17 cellular contexts compared by ENCODE assay signal in the genomic region with DNA sequence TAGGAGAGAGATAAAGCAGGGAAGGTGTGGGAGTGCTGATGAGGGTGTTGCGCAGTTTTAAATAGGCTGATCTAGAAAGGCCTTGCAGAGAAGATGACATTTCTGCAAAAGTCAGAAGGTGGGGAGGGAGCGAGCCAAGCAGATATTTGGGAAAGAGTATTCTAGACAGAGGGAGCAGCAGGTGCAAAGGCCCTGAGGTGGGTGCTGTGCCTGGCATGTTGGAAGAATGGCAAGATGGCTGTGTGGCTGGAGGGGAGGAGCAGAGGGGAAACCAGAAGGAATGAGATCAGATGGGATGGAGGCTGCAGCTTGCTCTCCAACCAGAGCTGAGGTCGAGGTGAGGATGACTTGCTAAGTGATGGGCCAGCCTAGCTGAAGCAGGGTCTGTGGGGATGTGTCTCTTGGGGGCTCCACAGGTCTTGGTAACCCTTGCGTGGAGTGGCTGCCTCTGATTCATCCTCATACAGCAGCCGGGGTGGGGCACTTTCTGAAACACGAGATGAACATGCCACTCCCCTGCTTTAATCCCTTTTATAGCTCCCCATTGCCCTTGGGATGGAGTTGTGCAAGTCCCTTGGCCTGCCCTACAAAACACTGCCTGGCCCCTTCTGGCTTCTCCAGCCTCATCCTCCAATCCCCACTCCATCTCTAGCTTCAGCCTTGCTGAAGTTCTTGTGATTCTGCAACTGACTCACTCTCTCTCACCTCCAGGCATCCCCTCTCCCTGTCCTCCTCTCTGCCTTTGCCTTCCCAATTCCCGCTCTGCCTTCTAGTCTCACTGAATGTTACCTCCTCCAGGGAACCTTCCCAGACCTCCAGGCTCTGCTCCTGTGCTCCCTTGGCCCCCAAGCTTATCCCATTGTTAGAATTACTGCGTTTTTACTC.
DNase-seq lines count a peak whose midpoint lies in the region; ATAC-seq and TF ChIP-seq lines count a peak whose summit lies in the region.
"Had no signal": no experiment of that assay in that cellular context is flagged by ENCODE, and none has a peak within 500 bp of the region (broad histone marks: within the 10 kb centered on the region; RNA-seq: fewer than 3 reads in every experiment).

No MANE protein-coding gene starts in this region.

- H3K27me3 ChIP-seq in testis = no peaks in the 10 kb centered on the region

- no peak for TF ChIP-seq POLR2A in testis (IDR thresholded peaks at IDR 0.05)

- H3K4me3 Mint-ChIP-seq in activated naive CD4-positive, alpha-beta T cell treated with anti-CD3 and anti-CD28 coated beads for 36 hours = no peak overlapping the region
- H3K4me3 Mint-ChIP-seq: activated CD8-positive, alpha-beta memory T cell treated with anti-CD3 and anti-CD28 coated beads, Interleukin-2, amount 10 ng/mL, durations not matched to agents 7 days and 5 days; H9 had no signal

- H3K9me3 Mint-ChIP-seq in activated naive CD4-positive, alpha-beta T cell treated with anti-CD3 and anti-CD28 coated beads for 36 hours = no peaks in the 10 kb centered on the region
- H3K9me3 Mint-ChIP-seq: H9 had no signal

- H3K4me1 Mint-ChIP-seq in activated naive CD4-positive, alpha-beta T cell treated with anti-CD3 and anti-CD28 coated beads for 36 hours (ENCODE audit: low read depth) = no peaks in the 10 kb centered on the region
- H3K4me1 Mint-ChIP-seq: activated CD8-positive, alpha-beta memory T cell treated with anti-CD3 and anti-CD28 coated beads, Interleukin-2, amount 10 ng/mL, durations not matched to agents 7 days and 5 days had no signal

- H3K27me3 Mint-ChIP-seq in activated naive CD4-positive, alpha-beta T cell treated with anti-CD3 and anti-CD28 coated beads for 36 hours (ENCODE audit: low read depth) = peaks cover 29% of the 10 kb centered on the region

- H3K9me3 ChIP-seq in testis = no peaks in the 10 kb centered on the region
- H3K9me3 ChIP-seq: spleen had no signal

- H3K36me3 ChIP-seq in testis (ENCODE audit: low read depth, missing control alignments) = no peaks in the 10 kb centered on the region
- H3K36me3 ChIP-seq: spleen had no signal

- H3K36me3 Mint-ChIP-seq in activated naive CD4-positive, alpha-beta T cell treated with anti-CD3 and anti-CD28 coated beads for 36 hours (ENCODE audit: low read depth) = no peaks in the 10 kb centered on the region
- H3K36me3 Mint-ChIP-seq: activated CD8-positive, alpha-beta memory T cell treated with anti-CD3 and anti-CD28 coated beads, Interleukin-2, amount 10 ng/mL, durations not matched to agents 7 days and 5 days had no signal

- H3K4me1 ChIP-seq in testis = peaks cover 8% of the 10 kb centered on the region
- H3K4me1 ChIP-seq: spleen had no signal

- ATAC-seq in HG02759 (IDR thresholded peaks at IDR 0.05; ENCODE audit: unreplicated experiment) (no peak), HG03039 (IDR thresholded peaks at IDR 0.05; ENCODE audit: unreplicated experiment) (no peak)
- ATAC-seq: activated CD8-positive, alpha-beta memory T cell treated with anti-CD3 and anti-CD28 coated beads, Interleukin-2, amount 10 ng/mL, durations not matched to agents 7 days and 5 days had no signal

- CTCF ChIA-PET in activated naive CD4-positive, alpha-beta T cell treated with anti-CD3 and anti-CD28 coated beads for 36 hours (lab: Charles Lee) = no interaction called here

- peak; percentile 47 for DNase-seq in LHCN-M2 (ENCODE audit: low read depth)
- peak; percentile 72 for DNase-seq in SW480 (ENCODE audit: low spot score)
- DNase-seq in fibroblast of villous mesenchyme (ENCODE audit: low read depth) = peak; percentile 6
- peak; percentile 55 for DNase-seq in testis
- no peak for DNase-seq in activated naive CD4-positive, alpha-beta T cell treated with anti-CD3 and anti-CD28 coated beads for 36 hours
- DNase-seq: activated CD8-positive, alpha-beta memory T cell treated with anti-CD3 and anti-CD28 coated beads, Interleukin-2, amount 10 ng/mL, durations not matched to agents 7 days and 5 days; activated naive CD4-positive, alpha-beta T cell; DMS79 treated with DMSO at 0.1 percent for 48 hours; H9; NCI-H1417 treated with DMSO at 0.1 percent for 48 hours; NCI-H510A treated with DMSO at 0.1 percent for 48 hours; spleen; stimulated activated naive CD4-positive, alpha-beta T cell treated with Interleukin-2 at 50 U/mL for 16 hours; SW 1271 had no signal

- 68 to 80% methylated on average over 8 of the region's 8 CpGs for WGBS in testis, 2 donors

- H3K4me3 ChIP-seq in fibroblast of villous mesenchyme (ENCODE audit: low read depth, low read length) = no peak overlapping the region
- no peak overlapping the region for H3K4me3 ChIP-seq in testis
- H3K4me3 ChIP-seq: spleen had no signal

- no peak overlapping the region for H3K27ac Mint-ChIP-seq in activated naive CD4-positive, alpha-beta T cell treated with anti-CD3 and anti-CD28 coated beads for 36 hours
- H3K27ac Mint-ChIP-seq: activated CD8-positive, alpha-beta memory T cell treated with anti-CD3 and anti-CD28 coated beads, Interleukin-2, amount 10 ng/mL, durations not matched to agents 7 days and 5 days had no signal

- H3K27ac ChIP-seq in testis = no peak overlapping the region
- H3K27ac ChIP-seq: C4-2B, spleen had no signal

- intact Hi-C loops in testis (cut with DNase I; ENCODE audit: low total_unique reads) = no loop called here
- intact Hi-C loops in activated naive CD4-positive, alpha-beta T cell treated with anti-CD3 and anti-CD28 coated beads for 36 hours (cut with micrococcal nuclease) = no loop called here

- no peak for TF ChIP-seq CTCF in fibroblast of villous mesenchyme (IDR thresholded peaks at IDR 0.05; ENCODE audit: insufficient read depth, low read depth, low read length)
- no peak for TF ChIP-seq CTCF in testis (IDR thresholded peaks at IDR 0.05)
